1 cellular context compared by ENCODE assay signal in the genomic region with DNA sequence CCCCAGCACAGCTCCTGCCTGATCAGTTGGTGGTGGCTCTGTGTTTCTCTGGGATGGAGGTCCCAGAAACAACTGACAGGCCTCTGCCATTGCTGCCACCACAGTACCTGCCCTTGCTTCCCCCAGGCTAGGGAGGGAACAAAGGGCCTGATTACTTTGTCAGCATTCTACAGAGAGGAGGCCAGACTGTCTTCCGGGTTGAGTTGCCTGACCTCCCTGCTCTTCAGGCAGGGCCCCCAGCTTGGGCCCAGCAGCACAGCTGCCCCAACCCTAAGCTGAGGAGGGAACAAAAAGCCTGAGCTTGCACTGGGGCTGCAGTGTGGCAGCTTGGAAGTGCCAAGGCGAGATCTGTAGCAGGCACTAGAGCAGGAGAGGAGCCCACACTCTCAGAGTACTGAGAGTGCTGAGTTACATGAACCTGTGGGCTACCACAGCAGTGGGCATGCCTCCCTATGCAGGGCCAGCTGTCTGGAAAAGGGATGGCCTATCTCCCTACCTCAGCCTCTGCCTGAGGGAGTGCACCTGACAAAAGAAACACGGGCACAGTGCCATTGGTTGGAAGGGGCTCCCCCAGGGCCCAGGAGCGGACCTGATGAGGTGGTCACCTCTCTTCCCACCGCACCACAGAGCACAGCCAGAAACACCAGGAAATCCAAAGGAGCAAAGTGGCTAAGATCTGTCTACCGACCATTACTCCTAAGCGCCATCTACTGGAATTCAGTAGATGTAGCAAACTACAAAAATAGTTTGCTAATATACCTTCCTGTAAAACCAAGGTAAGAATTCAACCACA.
TF ChIP-seq lines count a peak whose summit lies in the region.

No MANE protein-coding gene starts in this region.

TF ChIP-seq in H1, 55 proteins besides CTCF, POLR2A, EP300 and RAD21 (continued from another document):
- TF ChIP-seq, protein P1, sequence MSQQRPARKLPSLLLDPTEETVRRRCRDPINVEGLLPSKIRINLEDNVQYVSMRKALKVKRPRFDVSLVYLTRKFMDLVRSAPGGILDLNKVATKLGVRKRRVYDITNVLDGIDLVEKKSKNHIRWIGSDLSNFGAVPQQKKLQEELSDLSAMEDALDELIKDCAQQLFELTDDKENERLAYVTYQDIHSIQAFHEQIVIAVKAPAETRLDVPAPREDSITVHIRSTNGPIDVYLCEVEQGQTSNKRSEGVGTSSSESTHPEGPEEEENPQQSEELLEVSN (IDR thresholded peaks at IDR 0.05) = no peak
- TF ChIP-seq GABPA (IDR thresholded peaks at IDR 0.05; ENCODE audit: borderline replicate concordance, insufficient read depth, low read length) (no peak), HDAC6 (IDR thresholded peaks at IDR 0.05; ENCODE audit: low read depth, low read length) (no peak), SAP30 (IDR thresholded peaks at IDR 0.05; ENCODE audit: insufficient read depth, insufficient replicate concordance, low read length) (no peak), SRF (IDR thresholded peaks at IDR 0.05; ENCODE audit: low read depth, low read length) (no peak)
